In genomic region chr19:47018923-47019322, GRCh38 we compare ENCODE assay signal across 21 cellular contexts. TPM values are rescaled to one million over a fixed set of nuclear protein-coding genes. Genes with fewer than 3 reads are reported as not detected.
DNase-seq lines count a peak whose midpoint lies in the region; ATAC-seq and TF ChIP-seq lines count a peak whose summit lies in the region.
"Had no signal": no experiment of that assay in that cellular context is flagged by ENCODE, and none has a peak within 500 bp of the region (broad histone marks: within the 10 kb centered on the region; RNA-seq: fewer than 3 reads in every experiment).

No MANE protein-coding gene starts in this region.

- H3K36me3 Mint-ChIP-seq in MCF 10A (ENCODE audit: insufficient read depth, unreplicated experiment): peaks cover 5% of the 10 kb centered on the region
- no peaks in the 10 kb centered on the region for H3K36me3 Mint-ChIP-seq in T-cell
- H3K36me3 Mint-ChIP-seq in stimulated activated memory B cell treated with anti-CD40 and anti-IgM and Interleukin-4, amounts not matched to agents 10 μg/mL and 1 μg/mL and 100 μg/mL, for 72 hours: no peaks in the 10 kb centered on the region
- no peaks in the 10 kb centered on the region for H3K36me3 Mint-ChIP-seq in endothelial cell (ENCODE audit: low read depth, unreplicated experiment)

- H3K79me2 ChIP-seq in mammary epithelial cell (ENCODE audit: insufficient read depth, low read length): no peaks in the 10 kb centered on the region

- no peak overlapping the region for H3K27ac ChIP-seq in mammary epithelial cell (ENCODE audit: insufficient read depth, low read depth, low read length)
- no peak overlapping the region for H3K27ac ChIP-seq in iPS DF 6.9 (ENCODE audit: low read length)
- H3K27ac ChIP-seq in Peyer's patch: no peak overlapping the region
- H3K27ac ChIP-seq: heart left ventricle, sigmoid colon, SJCRH30, vagina had no signal

- POLR2A ChIA-PET in MCF 10A (lab: Yijun Ruan, JAX): no interaction called here
- POLR2A ChIA-PET in T-cell (lab: Charles Lee): no interaction called here

- H3K27me3 ChIP-seq in mammary epithelial cell (ENCODE audit: insufficient read depth, low read length): peaks cover 39% of the 10 kb centered on the region
- H3K27me3 ChIP-seq in iPS DF 6.9 (ENCODE audit: control insufficient read depth, insufficient read depth, low read length): peaks cover 29% of the 10 kb centered on the region
- H3K27me3 ChIP-seq in Peyer's patch: peaks cover 0 to 45% of the 10 kb centered on the region in 2 donors

- H3K27me3 Mint-ChIP-seq in MCF 10A (ENCODE audit: insufficient read depth, unreplicated experiment): peaks cover 30% of the 10 kb centered on the region
- H3K27me3 Mint-ChIP-seq in T-cell: peaks cover 17 to 40% of the 10 kb centered on the region in 2 donors
- H3K27me3 Mint-ChIP-seq in stimulated activated memory B cell treated with anti-CD40 and anti-IgM and Interleukin-4, amounts not matched to agents 10 μg/mL and 1 μg/mL and 100 μg/mL, for 72 hours: peaks cover 51% of the 10 kb centered on the region
- H3K27me3 Mint-ChIP-seq in endothelial cell (ENCODE audit: unreplicated experiment): peaks cover 22% of the 10 kb centered on the region

- CTCF ChIA-PET in MCF 10A (lab: Yijun Ruan, JAX): no interaction called here
- CTCF ChIA-PET in mammary epithelial cell (lab: Charles Lee; ENCODE audit: low non-redundant PET): no interaction called here
- CTCF ChIA-PET in T-cell (lab: Charles Lee): no interaction called here

- WGBS in mammary epithelial cell (ENCODE audit: low coverage, missing lambda C conversion rate): 69% methylated on average over 9 of the region's 13 CpGs
- no CpG with 5 or more reads among the region's 13 CpGs for WGBS in iPS DF 6.9 (ENCODE audit: insufficient coverage, insufficient read length)

- no peaks in the 10 kb centered on the region for H4K20me1 ChIP-seq in mammary epithelial cell (ENCODE audit: insufficient read depth, low read length)

- H3K4me3 Mint-ChIP-seq in MCF 10A (ENCODE audit: unreplicated experiment) (peak overlapping the region; percentile 40), T-cell (peak overlapping the region in 2 of 3 donors; percentile 39 to 62), endothelial cell (ENCODE audit: unreplicated experiment) (no peak overlapping the region)
- H3K4me3 Mint-ChIP-seq in stimulated activated memory B cell treated with anti-CD40 and anti-IgM and Interleukin-4, amounts not matched to agents 10 μg/mL and 1 μg/mL and 100 μg/mL, for 72 hours: peak overlapping the region; percentile 28

- H3K4me1 Mint-ChIP-seq in MCF 10A (ENCODE audit: insufficient read depth, unreplicated experiment) (peaks cover 5% of the 10 kb centered on the region), T-cell (peaks cover 18 to 24% (median 20%) of the 10 kb centered on the region in 3 donors), endothelial cell (ENCODE audit: unreplicated experiment) (no peaks in the 10 kb centered on the region)
- H3K4me1 Mint-ChIP-seq in stimulated activated memory B cell treated with anti-CD40 and anti-IgM and Interleukin-4, amounts not matched to agents 10 μg/mL and 1 μg/mL and 100 μg/mL, for 72 hours: peaks cover 21% of the 10 kb centered on the region

- H3K4me3 ChIP-seq in mammary epithelial cell (replicated peaks in 1 of 3; ENCODE audit: insufficient read depth in 1 of 3, low read depth in 2 of 3, low read length in 3 of 3) (no peak overlapping the region), iPS DF 6.9 (ENCODE audit: low read length) (peak overlapping the region; percentile 49; the same call in 1 of the 2 replicates), Peyer's patch (no peak overlapping the region)
- H3K4me3 ChIP-seq: sigmoid colon, SJCRH30 had no signal

- H3K36me3 ChIP-seq in mammary epithelial cell (ENCODE audit: insufficient read depth, low read length) (no peaks in the 10 kb centered on the region), iPS DF 6.9 (ENCODE audit: control insufficient read depth, insufficient read depth, low read length) (no peaks in the 10 kb centered on the region), Peyer's patch (no peaks in the 10 kb centered on the region)
- H3K36me3 ChIP-seq: heart left ventricle, sigmoid colon, SJCRH30, vagina had no signal

- H3K27ac Mint-ChIP-seq in MCF 10A (ENCODE audit: low read depth, unreplicated experiment): no peak overlapping the region
- no peak overlapping the region for H3K27ac Mint-ChIP-seq in T-cell
- H3K27ac Mint-ChIP-seq in stimulated activated memory B cell treated with anti-CD40 and anti-IgM and Interleukin-4, amounts not matched to agents 10 μg/mL and 1 μg/mL and 100 μg/mL, for 72 hours: peak overlapping the region; percentile 35
- no peak overlapping the region for H3K27ac Mint-ChIP-seq in endothelial cell (ENCODE audit: unreplicated experiment)

- dilution Hi-C loops in mammary epithelial cell (cut with HindIII; ENCODE audit: low sequenced_read_pairs): no loop called here

- TF ChIP-seq CTCF in MCF 10A (IDR thresholded peaks at IDR 0.05; ENCODE audit: unreplicated experiment) (no peak), mammary epithelial cell (conservative IDR thresholded peaks at IDR 0.05 in 1 of 2, IDR thresholded peaks at IDR 0.05 in 1 of 2; ENCODE audit: extremely low read depth in 1 of 2, insufficient read depth in 1 of 2, low read depth in 1 of 2, low read length in 2 of 2) (no peak), endothelial cell (IDR thresholded peaks at IDR 0.05; ENCODE audit: unreplicated experiment) (no peak), Peyer's patch (IDR thresholded peaks at IDR 0.05) (no peak)

- in situ Hi-C loops in mammary epithelial cell (cut with MboI; ENCODE audit: low sequenced_read_pairs in 2 of 2): loop anchor here (10.0 kb wide), 1 partner anchor 106 kb away; no protein-coding TSS in a partner anchor

- no peak overlapping the region for H3K4me2 ChIP-seq in mammary epithelial cell (ENCODE audit: insufficient read depth, low read depth, low read length)

- BruUV-seq in MCF 10A (replicated peaks; lab: Mats Ljungman, UMichigan) (no TSS peak), mammary epithelial cell (replicated peaks; lab: Mats Ljungman, UMichigan) (no TSS peak)

- H3K4me1 ChIP-seq in mammary epithelial cell (ENCODE audit: insufficient read depth, low read length) (peaks cover 19% of the 10 kb centered on the region), iPS DF 6.9 (ENCODE audit: control insufficient read depth, insufficient read depth, low read length) (peaks cover 3% of the 10 kb centered on the region; the same call in 1 of the 2 replicates), Peyer's patch (peaks cover 3 to 27% (median 21%) of the 10 kb centered on the region in 4 donors)

- H3K9me3 ChIP-seq in mammary epithelial cell (replicated peaks; ENCODE audit: insufficient read depth, low read length): no peaks in the 10 kb centered on the region
- no peaks in the 10 kb centered on the region for H3K9me3 ChIP-seq in iPS DF 6.9 (ENCODE audit: control insufficient read depth, insufficient read depth, low read length)
- no peaks in the 10 kb centered on the region for H3K9me3 ChIP-seq in Peyer's patch
- H3K9me3 ChIP-seq: heart left ventricle, sigmoid colon, SJCRH30, vagina had no signal

- ATAC-seq in T-cell (replicated peaks in 1 of 4) (no peak), GM19397 (IDR thresholded peaks at IDR 0.05; ENCODE audit: unreplicated experiment) (no peak)
- no peak for ATAC-seq in stimulated activated memory B cell treated with anti-CD40 and anti-IgM and Interleukin-4, amounts not matched to agents 10 μg/mL and 1 μg/mL and 100 μg/mL, for 72 hours

- H3K9ac ChIP-seq in mammary epithelial cell (ENCODE audit: insufficient read depth, low read length): no peak overlapping the region

- intact Hi-C loops in MCF 10A (cut with micrococcal nuclease) (loop anchor here (10.0 kb wide), 1 partner anchor 226 kb away; no protein-coding TSS in a partner anchor), mammary epithelial cell (cut with micrococcal nuclease) (no loop called here)

- H2AFZ ChIP-seq in mammary epithelial cell (ENCODE audit: low read depth, low read length): no peak overlapping the region

- H3K9me3 Mint-ChIP-seq in MCF 10A (ENCODE audit: unreplicated experiment) (no peaks in the 10 kb centered on the region), T-cell (no peaks in the 10 kb centered on the region), endothelial cell (ENCODE audit: unreplicated experiment) (no peaks in the 10 kb centered on the region)
- no peaks in the 10 kb centered on the region for H3K9me3 Mint-ChIP-seq in stimulated activated memory B cell treated with anti-CD40 and anti-IgM and Interleukin-4, amounts not matched to agents 10 μg/mL and 1 μg/mL and 100 μg/mL, for 72 hours

- TF ChIP-seq POLR2A in Peyer's patch (IDR thresholded peaks at IDR 0.05): no peak

- DNase-seq in MCF 10A (ENCODE audit: unreplicated experiment): no peak
- no peak for DNase-seq in mammary epithelial cell
- no peak for DNase-seq in T-cell
- no peak for DNase-seq in iPS DF 6.9 (ENCODE audit: low read depth, low spot score)
- no peak for DNase-seq in endothelial cell (ENCODE audit: low spot score)
- no peak for DNase-seq in Peyer's patch
- DNase-seq: activated CD4-positive, alpha-beta T cell treated with anti-CD3 and anti-CD28 coated beads for 4 hours; effector CD4-positive, alpha-beta T cell; heart left ventricle; mesendoderm; NCI-H1092 treated with DMSO at 0.1 percent for 48 hours; NCI-H524 treated with DMSO at 0.1 percent for 48 hours; occipital lobe; sigmoid colon; SJCRH30; stimulated activated CD4-positive, alpha-beta T cell treated with anti-CD3 and anti-CD28 coated beads, Interleukin-2, amount 100 ng/mL, for 24 hours; substantia nigra; T-helper 9 cell had no signal

RNA-seq across cellular contexts. Expression of gene NPAS1, which starts 0.7 kb away (rescaled TPM):
- 0.44 and 0.68 TPM in 2 replicates for total RNA-seq in MCF 10A (2022)
- under 1 TPM; 0.67 to 0.71 TPM for total RNA-seq in mammary epithelial cell
- 0.39 TPM for polyA plus RNA-seq in mammary epithelial cell
- polyA minus RNA-seq in mammary epithelial cell: not detected
- total RNA-seq in T-cell: 1 to 10 TPM in 1 of 5 donors, under 1 TPM in 3, not detected in 1; 0.36 to 1.1 (median 0.59) TPM
- total RNA-seq in endothelial cell (ENCODE audit: unreplicated experiment): 1.0 TPM
- not detected for total RNA-seq in Peyer's patch
- total RNA-seq: SJCRH30 had no signal

RNA-seq across cellular contexts. Expression of gene TMEM160, which starts 29.5 kb away (rescaled TPM):
- total RNA-seq in MCF 10A (2022) (15.3 and 22.0 TPM in 2 replicates), mammary epithelial cell (10 to 100 TPM; 11.7 to 32.1 TPM), T-cell (10 to 100 TPM; 26.6 to 49.0 (median 46.8) TPM), endothelial cell (ENCODE audit: unreplicated experiment) (46.7 TPM), Peyer's patch (10 to 100 TPM; 17.7 to 52.7 (median 29.3) TPM)
- 23.0 TPM for polyA plus RNA-seq in mammary epithelial cell
- polyA minus RNA-seq in mammary epithelial cell: not detected
